10 cellular contexts compared by ENCODE assay signal in the genomic region with DNA sequence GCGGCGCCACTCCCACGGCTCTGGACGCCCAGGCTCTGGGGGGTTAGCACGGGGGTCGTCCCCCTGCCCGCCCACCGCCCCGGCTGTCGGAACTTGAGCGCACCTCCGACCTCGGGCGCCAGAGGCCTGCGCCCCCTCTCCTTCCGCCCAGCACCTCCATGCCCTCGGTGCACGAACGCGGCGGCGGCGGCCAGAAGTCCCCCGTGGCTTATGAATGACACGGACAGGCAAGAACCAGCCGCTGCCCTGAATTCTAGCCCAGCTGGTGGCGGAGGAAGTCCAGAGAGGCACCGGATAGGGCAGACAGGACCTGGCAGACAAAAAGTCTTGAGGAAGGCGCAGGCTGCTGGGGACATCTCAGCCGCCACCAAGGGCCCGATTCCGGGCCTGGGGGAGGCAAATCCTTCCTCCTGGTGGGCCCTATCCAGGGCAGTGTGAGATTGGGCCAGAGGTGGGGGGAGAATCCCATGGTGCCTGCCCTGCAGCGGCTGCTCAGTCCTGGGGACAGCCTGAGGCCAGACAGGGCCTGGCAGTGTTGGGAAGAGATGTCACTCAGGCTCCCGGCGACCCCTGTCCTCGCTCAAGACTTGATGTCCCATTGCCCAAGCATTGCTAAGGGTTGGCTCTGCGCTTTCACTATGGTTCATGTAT. TPM values are rescaled to one million over a fixed set of nuclear protein-coding genes. Genes with fewer than 3 reads are reported as not detected.
DNase-seq lines count a peak whose midpoint lies in the region; ATAC-seq and TF ChIP-seq lines count a peak whose summit lies in the region.
"Had no signal": no experiment of that assay in that cellular context is flagged by ENCODE, and none has a peak within 500 bp of the region (broad histone marks: within the 10 kb centered on the region; RNA-seq: fewer than 3 reads in every experiment).

No MANE protein-coding gene starts in this region.

- peaks cover 59% of the 10 kb centered on the region for H3K27me3 Mint-ChIP-seq in CD4-positive, alpha-beta T cell
- H3K27me3 Mint-ChIP-seq in activated naive CD8-positive, alpha-beta T cell = peaks cover 7% of the 10 kb centered on the region
- H3K27me3 Mint-ChIP-seq in progenitor cell of endocrine pancreas = peaks cover 70% of the 10 kb centered on the region

- DNase-seq in CD4-positive, alpha-beta T cell = no peak
- DNase-seq in right cardiac atrium = peak; percentile 48 to 77 (median 75)
- no peak for DNase-seq in progenitor cell of endocrine pancreas (ENCODE audit: low spot score, unreplicated experiment)
- DNase-seq in GM13976 (ENCODE audit: low spot score) = no peak
- no peak for DNase-seq in OCI-M2 (lab: John Stamatoyannopoulos, UW; ENCODE audit: unreplicated experiment)
- DNase-seq: activated CD8-positive, alpha-beta memory T cell treated with anti-CD3 and anti-CD28 coated beads, Interleukin-2, amount 50 U/mL, for 4 hours; NK-92 treated with Interleukin-12 subunit alpha and Interleukin-12 subunit beta, amount 100 ng/mL, for 24 hours had no signal

- H3K27me3 ChIP-seq in CD4-positive, alpha-beta T cell (ENCODE audit: control insufficient read depth, insufficient read depth, low read length) = peaks cover 49% of the 10 kb centered on the region
- no peaks in the 10 kb centered on the region for H3K27me3 ChIP-seq in right cardiac atrium (ENCODE audit: control insufficient read depth, insufficient read depth)

- in situ Hi-C loops in GM13976 (cut with MboI; ENCODE audit: low sequenced_read_pairs, unreplicated experiment) = no loop called here

- no peak overlapping the region for H3K27ac ChIP-seq in CD4-positive, alpha-beta T cell (ENCODE audit: low read depth, low read length)
- H3K27ac ChIP-seq in right cardiac atrium (ENCODE audit: low read length) = peak overlapping the region; percentile 68

- no peaks in the 10 kb centered on the region for H3K9me3 Mint-ChIP-seq in CD4-positive, alpha-beta T cell
- H3K9me3 Mint-ChIP-seq in activated naive CD8-positive, alpha-beta T cell (ENCODE audit: low read depth) = no peaks in the 10 kb centered on the region
- no peaks in the 10 kb centered on the region for H3K9me3 Mint-ChIP-seq in progenitor cell of endocrine pancreas (ENCODE audit: low read depth)

- no peaks in the 10 kb centered on the region for H3K36me3 Mint-ChIP-seq in CD4-positive, alpha-beta T cell (ENCODE audit: low read depth)
- no peaks in the 10 kb centered on the region for H3K36me3 Mint-ChIP-seq in activated naive CD8-positive, alpha-beta T cell
- H3K36me3 Mint-ChIP-seq in progenitor cell of endocrine pancreas (ENCODE audit: insufficient read depth) = no peaks in the 10 kb centered on the region

- peak overlapping the region; percentile 46 for H3K4me3 Mint-ChIP-seq in CD4-positive, alpha-beta T cell
- peak overlapping the region; percentile 72 for H3K4me3 Mint-ChIP-seq in activated naive CD8-positive, alpha-beta T cell
- H3K4me3 Mint-ChIP-seq in progenitor cell of endocrine pancreas (ENCODE audit: low read depth) = peak overlapping the region; percentile 55

- POLR2A ChIA-PET in CD4-positive, alpha-beta T cell (lab: Charles Lee) = no interaction called here

- H3K4me1 Mint-ChIP-seq in CD4-positive, alpha-beta T cell (ENCODE audit: low read depth) = peaks cover 6% of the 10 kb centered on the region
- H3K4me1 Mint-ChIP-seq in activated naive CD8-positive, alpha-beta T cell (ENCODE audit: low read depth) = peaks cover 8% of the 10 kb centered on the region
- peaks cover 6% of the 10 kb centered on the region for H3K4me1 Mint-ChIP-seq in progenitor cell of endocrine pancreas (ENCODE audit: low read depth)

- no peak for TF ChIP-seq CTCF in CD4-positive, alpha-beta T cell (IDR thresholded peaks at IDR 0.05)
- TF ChIP-seq CTCF in progenitor cell of endocrine pancreas (IDR thresholded peaks at IDR 0.05; ENCODE audit: unreplicated experiment) (no peak), GM13976 (IDR thresholded peaks at IDR 0.05; ENCODE audit: borderline replicate concordance, control extremely low read depth, extremely low read depth, insufficient read depth, missing control alignments) (no peak)

- H3K9me3 ChIP-seq in CD4-positive, alpha-beta T cell (ENCODE audit: control insufficient read depth, low read length) = no peaks in the 10 kb centered on the region
- no peaks in the 10 kb centered on the region for H3K9me3 ChIP-seq in right cardiac atrium (ENCODE audit: control insufficient read depth, low read length)

- peaks cover 4% of the 10 kb centered on the region for H3K4me1 ChIP-seq in right cardiac atrium (ENCODE audit: control insufficient read depth, insufficient read depth, low read length)

- no peak for ATAC-seq in CD4-positive, alpha-beta T cell (ENCODE audit: poor library complexity)
- no peak for ATAC-seq in right cardiac atrium
- ATAC-seq in HG03039 (IDR thresholded peaks at IDR 0.05; ENCODE audit: unreplicated experiment) = no peak
- ATAC-seq in GM19397 (IDR thresholded peaks at IDR 0.05; ENCODE audit: unreplicated experiment) = no peak

- H3K27ac Mint-ChIP-seq in CD4-positive, alpha-beta T cell = no peak overlapping the region
- no peak overlapping the region for H3K27ac Mint-ChIP-seq in activated naive CD8-positive, alpha-beta T cell
- no peak overlapping the region for H3K27ac Mint-ChIP-seq in progenitor cell of endocrine pancreas

- CTCF ChIA-PET in CD4-positive, alpha-beta T cell (lab: Charles Lee) = interaction anchor here (0.9 kb wide), 1 partner anchor 22 kb away, joined by 3 read pairs; no protein-coding TSS in a partner anchor

- H3K4me3 ChIP-seq in right cardiac atrium (ENCODE audit: low read length) = peak overlapping the region; percentile 70

- WGBS in right cardiac atrium = 22% methylated on average over 37 of the region's 37 CpGs

- intact Hi-C loops in CD4-positive, alpha-beta T cell (cut with DNase I, micrococcal nuclease) = no loop called here
- intact Hi-C loops in right cardiac atrium (cut with DNase I) = no loop called here

RNA-seq across cellular contexts. Expression of a gene that starts 0.9 kb away (rescaled TPM):
- total RNA-seq in CD4-positive, alpha-beta T cell = not detected
- 10 to 100 TPM; 46.6 to 83.9 (median 67.3) TPM for total RNA-seq in right cardiac atrium
- 58.7 TPM for polyA plus RNA-seq in right cardiac atrium
- 0.46 and 1.0 TPM in 2 replicates for total RNA-seq in progenitor cell of endocrine pancreas

RNA-seq across cellular contexts. Expression of a gene that starts 1.4 kb away (rescaled TPM):
- total RNA-seq in CD4-positive, alpha-beta T cell = not detected
- 10 to 100 TPM in 3 of 4 donors, 1 to 10 TPM in 1; 6.1 to 11.6 (median 10.9) TPM for total RNA-seq in right cardiac atrium
- 9.8 TPM for polyA plus RNA-seq in right cardiac atrium
- 0.86 and 1.7 TPM in 2 replicates for total RNA-seq in progenitor cell of endocrine pancreas

RNA-seq across cellular contexts. Expression of a gene that starts 37.2 kb away (rescaled TPM):
- total RNA-seq in CD4-positive, alpha-beta T cell = 10 to 100 TPM; 22.6 to 24.9 TPM
- total RNA-seq in right cardiac atrium (10 to 100 TPM; 10.2 to 16.4 (median 12.8) TPM), progenitor cell of endocrine pancreas (11.8 and 12.1 TPM in 2 replicates)
- polyA plus RNA-seq in right cardiac atrium = 11.2 TPM

RNA-seq across cellular contexts. Expression of a gene that starts 47.3 kb away (rescaled TPM):
- 1 to 10 TPM in 1 of 2 experiments, under 1 TPM in 1; 0.49 to 1.2 TPM for total RNA-seq in CD4-positive, alpha-beta T cell
- total RNA-seq in right cardiac atrium = 1 to 10 TPM; 4.0 to 5.8 (median 5.5) TPM
- polyA plus RNA-seq in right cardiac atrium = 4.2 TPM
- total RNA-seq in progenitor cell of endocrine pancreas = 0.62 and 1.2 TPM in 2 replicates

Comparison
In these comparisons a context has a peak if more than half of its experiments do, and no peak if none do; other contexts are left out.
1. DNase-seq: peak in right cardiac atrium (3 of 3); none in CD4-positive, alpha-beta T cell (0 of 10), progenitor cell of endocrine pancreas (single experiment), GM13976 (single experiment) and OCI-M2 (single experiment).
2. RNA of a gene that starts 0.9 kb away (total RNA-seq): 46.6 to 83.9 TPM in right cardiac atrium; 0.46 to 1.0 TPM in progenitor cell of endocrine pancreas and not detected in CD4-positive, alpha-beta T cell; every median in the first group is over 10 times any median in the second.
3. Peak in every context shown above with its lines, with median percentiles within 50 percentile points of each other: H3K4me3 Mint-ChIP-seq.